11 cellular contexts compared by ENCODE assay signal in the genomic region with DNA sequence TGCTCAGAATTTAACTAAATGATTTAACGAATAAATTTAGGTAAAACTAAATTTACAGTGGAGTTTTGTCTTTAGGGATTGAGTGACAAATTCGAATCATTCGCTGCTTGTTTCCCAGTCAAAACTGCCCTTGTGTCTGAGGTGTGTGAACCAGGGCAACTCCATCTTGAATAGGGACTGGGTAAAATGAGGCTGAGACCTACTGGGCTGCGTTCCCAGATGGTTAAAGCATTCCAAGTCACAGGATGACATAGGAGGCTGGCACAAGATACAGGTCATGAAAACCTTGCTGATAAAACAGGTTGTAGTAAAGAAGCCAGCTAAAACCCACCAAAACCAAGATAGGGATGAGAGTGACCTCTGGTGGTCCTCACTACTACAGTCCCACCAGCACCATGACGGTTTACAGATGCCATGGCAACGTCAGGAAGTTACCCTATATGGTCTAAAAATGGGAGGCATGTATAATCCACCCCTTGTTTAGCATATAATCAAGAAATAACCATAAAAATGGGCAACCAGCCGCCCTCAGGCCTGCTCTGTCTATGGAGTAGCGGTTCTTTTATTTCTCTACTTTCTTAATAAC. TPM values are rescaled to one million over a fixed set of nuclear protein-coding genes. Genes with fewer than 3 reads are reported as not detected.
DNase-seq lines count a peak whose midpoint lies in the region; ATAC-seq, FAIRE-seq and TF ChIP-seq lines count a peak whose summit lies in the region.
"Had no signal": no experiment of that assay in that cellular context is flagged by ENCODE, and none has a peak within 500 bp of the region (broad histone marks: within the 10 kb centered on the region; RNA-seq: fewer than 3 reads in every experiment).

No MANE protein-coding gene starts in this region.

- intact Hi-C loops in Caco-2 (cut with micrococcal nuclease; ENCODE audit: unreplicated experiment): no loop called here

- H3K9me3 Mint-ChIP-seq in Caco-2 (ENCODE audit: unreplicated experiment) (no peaks in the 10 kb centered on the region), immature natural killer cell (no peaks in the 10 kb centered on the region)

- peaks cover 14% of the 10 kb centered on the region for H3K27me3 Mint-ChIP-seq in Caco-2 (ENCODE audit: insufficient read depth, unreplicated experiment)
- H3K27me3 Mint-ChIP-seq in immature natural killer cell (ENCODE audit: low read depth in 3 of 3): peaks cover 6 to 39% (median 10%) of the 10 kb centered on the region in 3 donors

- H3K4me3 ChIP-seq in Caco-2 (ENCODE audit: low read depth, low read length): no peak overlapping the region

- H3K9me3 ChIP-seq in Caco-2: no peaks in the 10 kb centered on the region

- TF ChIP-seq POLR2A in GM12891 (IDR thresholded peaks at IDR 0.05; ENCODE audit: low read depth, low read length): no peak

- no peaks in the 10 kb centered on the region for H3K36me3 ChIP-seq in Caco-2 (ENCODE audit: control insufficient read depth, insufficient read depth, low read length)

- no peaks in the 10 kb centered on the region for H3K4me1 ChIP-seq in Caco-2

- no peaks in the 10 kb centered on the region for H3K27me3 ChIP-seq in Caco-2 (replicated peaks; ENCODE audit: control insufficient read depth, insufficient read depth, low read length)

- ATAC-seq in GM21619 (IDR thresholded peaks at IDR 0.05; ENCODE audit: unreplicated experiment) (no peak), HG02885 (IDR thresholded peaks at IDR 0.05; ENCODE audit: poor library complexity, unreplicated experiment) (no peak)

- POLR2A ChIA-PET in Caco-2 (lab: Charles Lee): no interaction called here

- peak; percentile 10 to 21 for TF ChIP-seq CTCF in Caco-2 (IDR thresholded peaks at IDR 0.05; ENCODE audit: insufficient read depth in 1 of 2, low read depth in 1 of 2, low read length in 1 of 2, severe bottlenecking in 1 of 2, unreplicated experiment in 1 of 2)

- H3K4me1 Mint-ChIP-seq in Caco-2 (ENCODE audit: low read depth, unreplicated experiment): no peaks in the 10 kb centered on the region
- H3K4me1 Mint-ChIP-seq in immature natural killer cell: no peaks in the 10 kb centered on the region

- no peak overlapping the region for H3K4me3 Mint-ChIP-seq in Caco-2 (ENCODE audit: unreplicated experiment)
- no peak overlapping the region for H3K4me3 Mint-ChIP-seq in immature natural killer cell

- BruUV-seq in Caco-2 (replicated peaks; lab: Mats Ljungman, UMichigan): no TSS peak

- no peak for DNase-seq in Caco-2
- no peak for DNase-seq in GM12891 (ENCODE audit: insufficient read length, low spot score)
- peak; percentile 58 for DNase-seq in SK-N-DZ (ENCODE audit: low spot score)
- peak; percentile 11 to 24 (median 22) for DNase-seq in immature natural killer cell
- DNase-seq in hypothalamus (lab: John Stamatoyannopoulos, UW): no peak
- no peak for DNase-seq in NK-92 treated with Interleukin-12 subunit alpha and Interleukin-12 subunit beta, amount 100 ng/mL, for 24 hours (lab: John Stamatoyannopoulos, UW)
- DNase-seq: activated CD4-positive, alpha-beta T cell treated with anti-CD3 and anti-CD28 coated beads, Interleukin-2, amount 50 U/mL, for 48 hours; NCI-H1436 treated with DMSO at 0.1 percent for 48 hours; Right ventricle myocardium superior had no signal

- FAIRE-seq in GM12891 (lab: Jason Lieb, UNC): peak; percentile 70

- H3K27ac Mint-ChIP-seq in Caco-2 (ENCODE audit: unreplicated experiment) (no peak overlapping the region), immature natural killer cell (no peak overlapping the region)

- no peaks in the 10 kb centered on the region for H3K36me3 Mint-ChIP-seq in Caco-2 (ENCODE audit: insufficient read depth, unreplicated experiment)
- H3K36me3 Mint-ChIP-seq in immature natural killer cell: no peaks in the 10 kb centered on the region

- CTCF ChIA-PET in Caco-2 (lab: Charles Lee): interaction anchor here (0.7 kb wide), 3 partner anchors 10 to 332 kb away, joined by 3 to 4 read pairs (median 3); no protein-coding TSS in a partner anchor

TF ChIP-seq in GM12891, 5 proteins besides CTCF, POLR2A, EP300 and RAD21:
- TF ChIP-seq PAX5 (IDR thresholded peaks at IDR 0.05; ENCODE audit: insufficient read depth, low read length, severe bottlenecking) (no peak), POU2F2 (IDR thresholded peaks at IDR 0.05; ENCODE audit: low read depth, low read length) (no peak), TAF1 (IDR thresholded peaks at IDR 0.05; ENCODE audit: low read depth, low read length) (no peak), SPI1 (IDR thresholded peaks at IDR 0.05; ENCODE audit: low read depth, low read length) (no peak), POLR2AphosphoS5 (IDR thresholded peaks at IDR 0.05; ENCODE audit: low read depth, low read length) (no peak)

RNA-seq across cellular contexts. Expression of gene ANKRD10, which starts 10.2 kb away (rescaled TPM):
- total RNA-seq in Caco-2 (2022): 123 and 132 TPM in 2 replicates
- 52.8 TPM for polyA plus RNA-seq in GM12891 (2012; ENCODE audit: low read depth, missing spikeins)
- 103 and 125 TPM in 2 replicates for polyA plus RNA-seq in SK-N-DZ (2014; cell fraction: cytosol; rRNA removed)
- 331 and 363 TPM in 2 replicates for polyA plus RNA-seq in SK-N-DZ (2014; cell fraction: nucleus; rRNA removed)
- polyA plus RNA-seq in immature natural killer cell: 10 to 100 TPM; 59.5 to 96.9 (median 83.2) TPM

Comparison
In these comparisons a context has a peak if more than half of its experiments do, and no peak if none do; other contexts are left out.
1. DNase-seq: peak in SK-N-DZ (single experiment) and immature natural killer cell (3 of 3); none in Caco-2 (0 of 2), GM12891 (single experiment), hypothalamus (0 of 51) and NK-92 treated with Interleukin-12 subunit alpha and Interleukin-12 subunit beta, amount 100 ng/mL, for 24 hours (single experiment).